12 cellular contexts compared by ENCODE assay signal in genomic region chr7:139825666-139826290, GRCh38. TPM values are rescaled to one million over a fixed set of nuclear protein-coding genes. Genes with fewer than 3 reads are reported as not detected.
A peak's percentile ranks its signal among the peaks of the same experiment; 100 is the strongest.
DNase-seq lines count a peak whose midpoint lies in the region; ATAC-seq and TF ChIP-seq lines count a peak whose summit lies in the region.
"Had no signal": no experiment of that assay in that cellular context is flagged by ENCODE, and none has a peak within 500 bp of the region (broad histone marks: within the 10 kb centered on the region; RNA-seq: fewer than 3 reads in every experiment).

No MANE protein-coding gene starts in this region.

- no peak overlapping the region for H3K9ac ChIP-seq in mammary epithelial cell (ENCODE audit: insufficient read depth, low read length)

- H3K36me3 Mint-ChIP-seq in mesothelial cell of epicardium, result no peaks in the 10 kb centered on the region
- H3K36me3 Mint-ChIP-seq: activated naive CD4-positive, alpha-beta T cell treated with anti-CD3 and anti-CD28 coated beads, Interleukin-2, amount 50 U/mL, for 24 hours; CD8-positive, alpha-beta T cell had no signal

- CTCF ChIA-PET in mammary epithelial cell (lab: Charles Lee; ENCODE audit: low non-redundant PET), result no interaction called here

- peaks cover 33% of the 10 kb centered on the region for H3K27me3 Mint-ChIP-seq in mesothelial cell of epicardium (ENCODE audit: low read depth)
- H3K27me3 Mint-ChIP-seq: activated naive CD4-positive, alpha-beta T cell treated with anti-CD3 and anti-CD28 coated beads, Interleukin-2, amount 50 U/mL, for 24 hours had no signal

- TF ChIP-seq POLR2A in NB4 (IDR thresholded peaks at IDR 0.05; ENCODE audit: extremely low read depth, insufficient read length), result no peak

- no peak overlapping the region for H3K27ac Mint-ChIP-seq in mesothelial cell of epicardium
- H3K27ac Mint-ChIP-seq: activated naive CD4-positive, alpha-beta T cell treated with anti-CD3 and anti-CD28 coated beads, Interleukin-2, amount 50 U/mL, for 24 hours; CD8-positive, alpha-beta T cell had no signal

- intact Hi-C loops in mammary epithelial cell (cut with micrococcal nuclease) (loop anchor here (2.0 kb wide), 3 partner anchors 51 to 207 kb away; no protein-coding TSS in a partner anchor), sciatic nerve (cut with DNase I) (no loop called here), posterior vena cava (cut with DNase I) (no loop called here)

- WGBS in mammary epithelial cell (ENCODE audit: low coverage, missing lambda C conversion rate), result 47% methylated on average over 9 of the region's 9 CpGs

- H3K4me1 Mint-ChIP-seq in mesothelial cell of epicardium, result peaks cover 16% of the 10 kb centered on the region

- H3K4me3 ChIP-seq in NB4 (ENCODE audit: low read depth, low read length) (no peak overlapping the region), mammary epithelial cell (replicated peaks in 1 of 3; ENCODE audit: insufficient read depth in 1 of 3, low read depth in 2 of 3, low read length in 3 of 3) (no peak overlapping the region)

- BruUV-seq in mammary epithelial cell (replicated peaks; lab: Mats Ljungman, UMichigan), result no TSS peak

- dilution Hi-C loops in mammary epithelial cell (cut with HindIII; ENCODE audit: low sequenced_read_pairs), result no loop called here

- TF ChIP-seq CTCF in NB4 (IDR thresholded peaks at IDR 0.05; ENCODE audit: low read depth, low read length) (no peak), mammary epithelial cell (conservative IDR thresholded peaks at IDR 0.05 in 1 of 2, IDR thresholded peaks at IDR 0.05 in 1 of 2; ENCODE audit: extremely low read depth in 1 of 2, insufficient read depth in 1 of 2, low read depth in 1 of 2, low read length in 2 of 2) (no peak), mesothelial cell of epicardium (IDR thresholded peaks at IDR 0.05; ENCODE audit: unreplicated experiment) (no peak)

- H3K27ac ChIP-seq in mammary epithelial cell (ENCODE audit: insufficient read depth, low read depth, low read length), result no peak overlapping the region

- H3K4me1 ChIP-seq in mammary epithelial cell (ENCODE audit: insufficient read depth, low read length), result peaks cover 8% of the 10 kb centered on the region

- H3K4me2 ChIP-seq in mammary epithelial cell (ENCODE audit: insufficient read depth, low read depth, low read length), result no peak overlapping the region

- no peaks in the 10 kb centered on the region for H3K27me3 ChIP-seq in mammary epithelial cell (ENCODE audit: insufficient read depth, low read length)

- peaks cover 8% of the 10 kb centered on the region for H3K9me3 Mint-ChIP-seq in mesothelial cell of epicardium
- H3K9me3 Mint-ChIP-seq: activated naive CD4-positive, alpha-beta T cell treated with anti-CD3 and anti-CD28 coated beads, Interleukin-2, amount 50 U/mL, for 24 hours; CD8-positive, alpha-beta T cell had no signal

- H2AFZ ChIP-seq in mammary epithelial cell (ENCODE audit: low read depth, low read length), result no peak overlapping the region

- H4K20me1 ChIP-seq in mammary epithelial cell (ENCODE audit: insufficient read depth, low read length), result no peaks in the 10 kb centered on the region

- no peaks in the 10 kb centered on the region for H3K79me2 ChIP-seq in mammary epithelial cell (ENCODE audit: insufficient read depth, low read length)

- peak; percentile 71 for DNase-seq in Daoy (ENCODE audit: low read depth)
- DNase-seq in NB4 (ENCODE audit: low read depth), result peak; percentile 28
- peak; percentile 49 for DNase-seq in mammary epithelial cell
- DNase-seq in kidney tubule cell (ENCODE audit: low spot score), result peak; percentile 73
- no peak for DNase-seq in sciatic nerve (ENCODE audit: low spot score)
- DNase-seq in posterior vena cava (ENCODE audit: low spot score), result no peak
- no peak for DNase-seq in T-helper 2 cell
- DNase-seq in mesothelial cell of epicardium (ENCODE audit: low spot score in 2 of 2, unreplicated experiment in 2 of 2), result no peak
- DNase-seq: CD8-positive, alpha-beta T cell; NCI-H1694 treated with DMSO at 0.1 percent for 48 hours; substantia nigra had no signal

- ATAC-seq in sciatic nerve, result no peak
- ATAC-seq: CD8-positive, alpha-beta T cell had no signal

- H3K4me3 Mint-ChIP-seq in mesothelial cell of epicardium, result no peak overlapping the region
- H3K4me3 Mint-ChIP-seq: activated naive CD4-positive, alpha-beta T cell treated with anti-CD3 and anti-CD28 coated beads, Interleukin-2, amount 50 U/mL, for 24 hours; CD8-positive, alpha-beta T cell had no signal

- no peaks in the 10 kb centered on the region for H3K36me3 ChIP-seq in mammary epithelial cell (ENCODE audit: insufficient read depth, low read length)

- H3K9me3 ChIP-seq in mammary epithelial cell (replicated peaks; ENCODE audit: insufficient read depth, low read length), result no peaks in the 10 kb centered on the region

- in situ Hi-C loops in mammary epithelial cell (cut with MboI; ENCODE audit: low sequenced_read_pairs in 2 of 2), result no loop called here

RNA-seq across cellular contexts. Expression of gene TBXAS1, which starts 3.3 kb away (rescaled TPM):
- 4.5 and 6.3 TPM in 2 replicates for total RNA-seq in Daoy (2014; rRNA removed; shearing (Covaris generic))
- total RNA-seq in mammary epithelial cell, result 1 to 10 TPM in 1 of 2 donors, not detected in 1; 5.2 TPM
- 3.1 TPM for polyA plus RNA-seq in mammary epithelial cell
- 13.3 TPM for polyA minus RNA-seq in mammary epithelial cell
- 19.1 TPM for total RNA-seq in sciatic nerve
- 10 to 100 TPM; 15.7 to 23.7 TPM for total RNA-seq in posterior vena cava
- total RNA-seq in mesothelial cell of epicardium, result 3.1 to 4.7 TPM (median 3.9 TPM) in 3 replicates

RNA-seq across cellular contexts. Expression of gene HIPK2, which starts 48.0 kb away (rescaled TPM):
- total RNA-seq in Daoy (2014; rRNA removed; shearing (Covaris generic)), result 10.4 and 12.2 TPM in 2 replicates
- total RNA-seq in mammary epithelial cell (10 to 100 TPM; 31.0 to 58.3 TPM), sciatic nerve (65.2 TPM), posterior vena cava (10 to 100 TPM; 46.5 to 67.6 TPM), mesothelial cell of epicardium (72.1 to 75.8 TPM (median 72.9 TPM) in 3 replicates)
- 26.4 TPM for polyA plus RNA-seq in mammary epithelial cell
- polyA minus RNA-seq in mammary epithelial cell, result 68.5 TPM

Comparison
In these comparisons a context has a peak if more than half of its experiments do, and no peak if none do; other contexts are left out.
1. DNase-seq: peak in Daoy (single experiment), NB4 (single experiment), mammary epithelial cell (single experiment) and kidney tubule cell (single experiment); none in sciatic nerve (single experiment), posterior vena cava (single experiment), T-helper 2 cell (0 of 5) and mesothelial cell of epicardium (0 of 2).